Comparison of ENCODE assay signal across 1 cellular context in the genomic region with DNA sequence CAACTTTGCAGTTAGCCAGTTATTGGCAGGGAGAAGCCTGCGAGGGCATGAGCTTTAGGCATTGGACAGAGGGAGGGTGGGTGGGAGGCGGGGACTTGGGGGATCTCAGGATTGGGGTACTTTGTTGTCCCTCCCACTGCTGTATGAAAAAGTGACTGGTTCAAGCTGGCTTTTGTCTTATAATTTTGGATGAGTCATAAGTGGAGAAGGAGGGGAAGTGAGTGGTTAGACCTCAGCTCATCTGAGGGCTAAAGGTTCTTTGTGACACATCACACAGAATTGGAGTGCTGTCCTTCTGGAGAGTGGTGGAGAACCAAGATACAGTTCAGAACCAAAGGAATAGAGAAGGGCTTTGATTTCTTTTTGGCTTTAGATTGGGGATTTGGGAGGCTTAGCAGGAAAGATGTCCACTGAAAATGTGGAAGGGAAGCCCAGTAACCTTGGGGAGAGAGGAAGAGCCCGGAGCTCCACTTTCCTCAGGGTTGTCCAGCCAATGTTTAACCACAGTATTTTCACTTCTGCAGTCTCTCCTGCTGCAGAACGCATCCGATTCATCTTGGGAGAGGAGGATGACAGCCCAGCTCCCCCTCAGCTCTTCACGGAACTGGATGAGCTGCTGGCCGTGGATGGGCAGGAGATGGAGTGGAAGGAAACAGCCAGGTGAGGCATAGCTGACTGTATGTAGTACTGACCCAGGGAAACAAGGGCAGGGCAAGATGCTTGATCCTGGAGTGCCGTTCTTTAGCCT.
TF ChIP-seq lines count a peak whose summit lies in the region.

A gene (plus strand): TSS at position 175 of the 748 bp plus-strand sequence.

TF ChIP-seq in GM12878, 131 proteins besides CTCF, POLR2A, EP300 and RAD21 (continued from another document):
- TF ChIP-seq, protein P1, sequence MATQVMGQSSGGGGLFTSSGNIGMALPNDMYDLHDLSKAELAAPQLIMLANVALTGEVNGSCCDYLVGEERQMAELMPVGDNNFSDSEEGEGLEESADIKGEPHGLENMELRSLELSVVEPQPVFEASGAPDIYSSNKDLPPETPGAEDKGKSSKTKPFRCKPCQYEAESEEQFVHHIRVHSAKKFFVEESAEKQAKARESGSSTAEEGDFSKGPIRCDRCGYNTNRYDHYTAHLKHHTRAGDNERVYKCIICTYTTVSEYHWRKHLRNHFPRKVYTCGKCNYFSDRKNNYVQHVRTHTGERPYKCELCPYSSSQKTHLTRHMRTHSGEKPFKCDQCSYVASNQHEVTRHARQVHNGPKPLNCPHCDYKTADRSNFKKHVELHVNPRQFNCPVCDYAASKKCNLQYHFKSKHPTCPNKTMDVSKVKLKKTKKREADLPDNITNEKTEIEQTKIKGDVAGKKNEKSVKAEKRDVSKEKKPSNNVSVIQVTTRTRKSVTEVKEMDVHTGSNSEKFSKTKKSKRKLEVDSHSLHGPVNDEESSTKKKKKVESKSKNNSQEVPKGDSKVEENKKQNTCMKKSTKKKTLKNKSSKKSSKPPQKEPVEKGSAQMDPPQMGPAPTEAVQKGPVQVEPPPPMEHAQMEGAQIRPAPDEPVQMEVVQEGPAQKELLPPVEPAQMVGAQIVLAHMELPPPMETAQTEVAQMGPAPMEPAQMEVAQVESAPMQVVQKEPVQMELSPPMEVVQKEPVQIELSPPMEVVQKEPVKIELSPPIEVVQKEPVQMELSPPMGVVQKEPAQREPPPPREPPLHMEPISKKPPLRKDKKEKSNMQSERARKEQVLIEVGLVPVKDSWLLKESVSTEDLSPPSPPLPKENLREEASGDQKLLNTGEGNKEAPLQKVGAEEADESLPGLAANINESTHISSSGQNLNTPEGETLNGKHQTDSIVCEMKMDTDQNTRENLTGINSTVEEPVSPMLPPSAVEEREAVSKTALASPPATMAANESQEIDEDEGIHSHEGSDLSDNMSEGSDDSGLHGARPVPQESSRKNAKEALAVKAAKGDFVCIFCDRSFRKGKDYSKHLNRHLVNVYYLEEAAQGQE (IDR thresholded peaks at IDR 0.05; ENCODE audit: low read depth, low read length): no peak
- TF ChIP-seq ZNF274 (IDR thresholded peaks at IDR 0.05; ENCODE audit: insufficient read depth, insufficient read length) (no peak), ZZZ3 (IDR thresholded peaks at IDR 0.05; ENCODE audit: control insufficient read depth, insufficient read length, low read depth) (no peak), ESRRA (IDR thresholded peaks at IDR 0.05; ENCODE audit: low read length) (no peak), DPF2 (IDR thresholded peaks at IDR 0.05) (peak; percentile 95), SP1 (IDR thresholded peaks at IDR 0.05; ENCODE audit: low read depth, low read length) (peak; percentile 29), SRF (IDR thresholded peaks at IDR 0.05; ENCODE audit: low read depth in 2 of 2, low read length in 2 of 2) (0 out of 4 replicates have a peak, but pooled peaks of 1 of the 2 experiments have one; percentile 43), MYB (IDR thresholded peaks at IDR 0.05; ENCODE audit: borderline replicate concordance, low read depth, low read length) (no peak), TCF12 (IDR thresholded peaks at IDR 0.05; ENCODE audit: low read depth, low read length) (peak; percentile 80), NFYA (IDR thresholded peaks at IDR 0.05; ENCODE audit: borderline replicate concordance, low read depth, low read length) (no peak), CBX3 (IDR thresholded peaks at IDR 0.05; ENCODE audit: borderline replicate concordance, low read depth) (no peak), ATF7 (IDR thresholded peaks at IDR 0.05; ENCODE audit: low read depth) (peak; percentile 56; the same call in 1 of the 2 replicates), IKZF2 (IDR thresholded peaks at IDR 0.05) (peak; percentile 81 to 84), CBX5 (IDR thresholded peaks at IDR 0.05; ENCODE audit: low read depth) (no peak), TCF7 (IDR thresholded peaks at IDR 0.05; ENCODE audit: borderline replicate concordance) (peak; percentile 59; the same call in 1 of the 2 replicates)
- TF ChIP-seq, protein P2, sequence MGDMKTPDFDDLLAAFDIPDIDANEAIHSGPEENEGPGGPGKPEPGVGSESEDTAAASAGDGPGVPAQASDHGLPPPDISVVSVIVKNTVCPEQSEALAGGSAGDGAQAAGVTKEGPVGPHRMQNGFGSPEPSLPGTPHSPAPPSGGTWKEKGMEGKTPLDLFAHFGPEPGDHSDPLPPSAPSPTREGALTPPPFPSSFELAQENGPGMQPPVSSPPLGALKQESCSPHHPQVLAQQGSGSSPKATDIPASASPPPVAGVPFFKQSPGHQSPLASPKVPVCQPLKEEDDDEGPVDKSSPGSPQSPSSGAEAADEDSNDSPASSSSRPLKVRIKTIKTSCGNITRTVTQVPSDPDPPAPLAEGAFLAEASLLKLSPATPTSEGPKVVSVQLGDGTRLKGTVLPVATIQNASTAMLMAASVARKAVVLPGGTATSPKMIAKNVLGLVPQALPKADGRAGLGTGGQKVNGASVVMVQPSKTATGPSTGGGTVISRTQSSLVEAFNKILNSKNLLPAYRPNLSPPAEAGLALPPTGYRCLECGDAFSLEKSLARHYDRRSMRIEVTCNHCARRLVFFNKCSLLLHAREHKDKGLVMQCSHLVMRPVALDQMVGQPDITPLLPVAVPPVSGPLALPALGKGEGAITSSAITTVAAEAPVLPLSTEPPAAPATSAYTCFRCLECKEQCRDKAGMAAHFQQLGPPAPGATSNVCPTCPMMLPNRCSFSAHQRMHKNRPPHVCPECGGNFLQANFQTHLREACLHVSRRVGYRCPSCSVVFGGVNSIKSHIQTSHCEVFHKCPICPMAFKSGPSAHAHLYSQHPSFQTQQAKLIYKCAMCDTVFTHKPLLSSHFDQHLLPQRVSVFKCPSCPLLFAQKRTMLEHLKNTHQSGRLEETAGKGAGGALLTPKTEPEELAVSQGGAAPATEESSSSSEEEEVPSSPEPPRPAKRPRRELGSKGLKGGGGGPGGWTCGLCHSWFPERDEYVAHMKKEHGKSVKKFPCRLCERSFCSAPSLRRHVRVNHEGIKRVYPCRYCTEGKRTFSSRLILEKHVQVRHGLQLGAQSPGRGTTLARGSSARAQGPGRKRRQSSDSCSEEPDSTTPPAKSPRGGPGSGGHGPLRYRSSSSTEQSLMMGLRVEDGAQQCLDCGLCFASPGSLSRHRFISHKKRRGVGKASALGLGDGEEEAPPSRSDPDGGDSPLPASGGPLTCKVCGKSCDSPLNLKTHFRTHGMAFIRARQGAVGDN (IDR thresholded peaks at IDR 0.05): no peak
- TF ChIP-seq, protein P3, sequence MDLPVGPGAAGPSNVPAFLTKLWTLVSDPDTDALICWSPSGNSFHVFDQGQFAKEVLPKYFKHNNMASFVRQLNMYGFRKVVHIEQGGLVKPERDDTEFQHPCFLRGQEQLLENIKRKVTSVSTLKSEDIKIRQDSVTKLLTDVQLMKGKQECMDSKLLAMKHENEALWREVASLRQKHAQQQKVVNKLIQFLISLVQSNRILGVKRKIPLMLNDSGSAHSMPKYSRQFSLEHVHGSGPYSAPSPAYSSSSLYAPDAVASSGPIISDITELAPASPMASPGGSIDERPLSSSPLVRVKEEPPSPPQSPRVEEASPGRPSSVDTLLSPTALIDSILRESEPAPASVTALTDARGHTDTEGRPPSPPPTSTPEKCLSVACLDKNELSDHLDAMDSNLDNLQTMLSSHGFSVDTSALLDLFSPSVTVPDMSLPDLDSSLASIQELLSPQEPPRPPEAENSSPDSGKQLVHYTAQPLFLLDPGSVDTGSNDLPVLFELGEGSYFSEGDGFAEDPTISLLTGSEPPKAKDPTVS (IDR thresholded peaks at IDR 0.05; ENCODE audit: low read depth, low read length): no peak
- TF ChIP-seq, protein P4, sequence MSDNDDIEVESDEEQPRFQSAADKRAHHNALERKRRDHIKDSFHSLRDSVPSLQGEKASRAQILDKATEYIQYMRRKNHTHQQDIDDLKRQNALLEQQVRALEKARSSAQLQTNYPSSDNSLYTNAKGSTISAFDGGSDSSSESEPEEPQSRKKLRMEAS (IDR thresholded peaks at IDR 0.05; ENCODE audit: low read depth, low read length): no peak
- TF ChIP-seq, protein P5, sequence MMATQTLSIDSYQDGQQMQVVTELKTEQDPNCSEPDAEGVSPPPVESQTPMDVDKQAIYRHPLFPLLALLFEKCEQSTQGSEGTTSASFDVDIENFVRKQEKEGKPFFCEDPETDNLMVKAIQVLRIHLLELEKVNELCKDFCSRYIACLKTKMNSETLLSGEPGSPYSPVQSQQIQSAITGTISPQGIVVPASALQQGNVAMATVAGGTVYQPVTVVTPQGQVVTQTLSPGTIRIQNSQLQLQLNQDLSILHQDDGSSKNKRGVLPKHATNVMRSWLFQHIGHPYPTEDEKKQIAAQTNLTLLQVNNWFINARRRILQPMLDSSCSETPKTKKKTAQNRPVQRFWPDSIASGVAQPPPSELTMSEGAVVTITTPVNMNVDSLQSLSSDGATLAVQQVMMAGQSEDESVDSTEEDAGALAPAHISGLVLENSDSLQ (IDR thresholded peaks at IDR 0.05): peak; percentile 65
- TF ChIP-seq, protein P6, sequence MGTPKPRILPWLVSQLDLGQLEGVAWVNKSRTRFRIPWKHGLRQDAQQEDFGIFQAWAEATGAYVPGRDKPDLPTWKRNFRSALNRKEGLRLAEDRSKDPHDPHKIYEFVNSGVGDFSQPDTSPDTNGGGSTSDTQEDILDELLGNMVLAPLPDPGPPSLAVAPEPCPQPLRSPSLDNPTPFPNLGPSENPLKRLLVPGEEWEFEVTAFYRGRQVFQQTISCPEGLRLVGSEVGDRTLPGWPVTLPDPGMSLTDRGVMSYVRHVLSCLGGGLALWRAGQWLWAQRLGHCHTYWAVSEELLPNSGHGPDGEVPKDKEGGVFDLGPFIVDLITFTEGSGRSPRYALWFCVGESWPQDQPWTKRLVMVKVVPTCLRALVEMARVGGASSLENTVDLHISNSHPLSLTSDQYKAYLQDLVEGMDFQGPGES (IDR thresholded peaks at IDR 0.05): no peak
TF ChIP-seq in GM12878: peak in this region for 32.
